19 cellular contexts compared by ENCODE assay signal in genomic region chr11:70502677-70503076, GRCh38.
DNase-seq lines count a peak whose midpoint lies in the region; TF ChIP-seq lines count a peak whose summit lies in the region.
"Had no signal": no experiment of that assay in that cellular context is flagged by ENCODE, and none has a peak within 500 bp of the region (broad histone marks: within the 10 kb centered on the region; RNA-seq: fewer than 3 reads in every experiment).

No MANE protein-coding gene starts in this region.

- H3K9me2 ChIP-seq in OCI-LY7 (ENCODE audit: insufficient read depth, low read length): no peaks in the 10 kb centered on the region

- H3K9me3 Mint-ChIP-seq in chondrocyte (ENCODE audit: low read depth): no peaks in the 10 kb centered on the region

- CTCF ChIA-PET in OCI-LY7 (lab: Charles Lee; ENCODE audit: unreplicated experiment): no interaction called here
- CTCF ChIA-PET in A673 (lab: Charles Lee): no interaction called here

- H3K27me3 ChIP-seq in A673 (replicated peaks; ENCODE audit: insufficient read depth, low read depth, low read length, poor library complexity): no peaks in the 10 kb centered on the region
- H3K27me3 ChIP-seq: adrenal gland had no signal

- no TSS peak for BruUV-seq in OCI-LY7 (replicated peaks; lab: Mats Ljungman, UMichigan)
- BruUV-seq in A673 (replicated peaks; lab: Mats Ljungman, UMichigan): no TSS peak

- intact Hi-C loops in OCI-LY7 (cut with micrococcal nuclease; ENCODE audit: unreplicated experiment) (no loop called here), A673 (cut with micrococcal nuclease; ENCODE audit: unreplicated experiment) (no loop called here)

- no peak overlapping the region for H3K4me2 ChIP-seq in OCI-LY7 (ENCODE audit: low read length)
- H3K4me2 ChIP-seq: PC-9 had no signal

- H3K27ac ChIP-seq in OCI-LY7 (ENCODE audit: low read depth, low read length, poor library complexity, severe bottlenecking) (no peak overlapping the region), A673 (ENCODE audit: low read depth, low read length, poor library complexity, severe bottlenecking) (no peak overlapping the region)
- H3K27ac ChIP-seq: adrenal gland, PC-9, skin epidermis, thoracic aorta had no signal

- TF ChIP-seq CTCF in chondrocyte (IDR thresholded peaks at IDR 0.05) (no peak), OCI-LY7 (conservative IDR thresholded peaks at IDR 0.05; ENCODE audit: low read length) (no peak), A673 (conservative IDR thresholded peaks at IDR 0.05; ENCODE audit: low read depth, low read length) (no peak)

- no peaks in the 10 kb centered on the region for H3K4me1 ChIP-seq in OCI-LY7 (ENCODE audit: insufficient read depth, low read length, poor library complexity, severe bottlenecking)
- no peaks in the 10 kb centered on the region for H3K4me1 ChIP-seq in A673 (ENCODE audit: insufficient read depth, low read length, poor library complexity, severe bottlenecking)
- H3K4me1 ChIP-seq: adrenal gland had no signal

- H3K79me2 ChIP-seq in OCI-LY7 (ENCODE audit: insufficient read depth, low read depth, low read length): no peaks in the 10 kb centered on the region

- no peaks in the 10 kb centered on the region for H3K36me3 Mint-ChIP-seq in chondrocyte (ENCODE audit: low read depth)

- H3K9me3 ChIP-seq in OCI-LY7 (ENCODE audit: low read length): no peaks in the 10 kb centered on the region
- no peaks in the 10 kb centered on the region for H3K9me3 ChIP-seq in A673 (ENCODE audit: low read depth, low read length, poor library complexity, severe bottlenecking)
- H3K9me3 ChIP-seq: adrenal gland, mucosa of descending colon, thoracic aorta had no signal

- no peak overlapping the region for H3K4me3 Mint-ChIP-seq in chondrocyte (ENCODE audit: unreplicated experiment)

- H3K36me3 ChIP-seq in OCI-LY7 (ENCODE audit: insufficient read depth, low read length) (no peaks in the 10 kb centered on the region), A673 (ENCODE audit: insufficient read depth, low read length, poor library complexity, severe bottlenecking) (no peaks in the 10 kb centered on the region)
- H3K36me3 ChIP-seq: adrenal gland, thoracic aorta had no signal

- peak; percentile 84 for DNase-seq in COR-L47 (lab: John Stamatoyannopoulos, UW)
- DNase-seq in NCI-H1417 treated with DMSO at 0.1 percent for 48 hours (lab: John Stamatoyannopoulos, UW): peak; percentile 13
- peak; percentile 87 for DNase-seq in NCI-H510A treated with DMSO at 0.1 percent for 48 hours (lab: John Stamatoyannopoulos, UW)
- peak; percentile 48 for DNase-seq in chondrocyte (ENCODE audit: low spot score)
- DNase-seq in MV-4-11 (lab: John Stamatoyannopoulos, UW): no peak
- DNase-seq in OCI-LY7 (ENCODE audit: low spot score): no peak
- DNase-seq in A673 (ENCODE audit: low spot score): no peak
- DNase-seq in activated CD4-positive, alpha-beta T cell treated with anti-CD3 and anti-CD28 coated beads, Interleukin-2, amount 50 U/mL, for 1 hour: no peak
- DNase-seq: activated CD8-positive, alpha-beta memory T cell treated with anti-CD3 and anti-CD28 coated beads for 24 hours; adrenal gland; cerebellar nuclear complex; H7; Karpas-422; left colon; NCI-H446 treated with DMSO at 0.1 percent for 48 hours; PC-9 had no signal

- no peak overlapping the region for H2AFZ ChIP-seq in OCI-LY7 (ENCODE audit: low read length)
- H2AFZ ChIP-seq: PC-9 had no signal

- H4K20me1 ChIP-seq in OCI-LY7 (ENCODE audit: insufficient read depth, low read length): no peaks in the 10 kb centered on the region

- POLR2A ChIA-PET in OCI-LY7 (lab: Charles Lee) (no interaction called here), A673 (lab: Charles Lee; ENCODE audit: low non-redundant PET) (no interaction called here)

- H3K27ac Mint-ChIP-seq in chondrocyte (ENCODE audit: unreplicated experiment): no peak overlapping the region

- no peaks in the 10 kb centered on the region for H3K4me1 Mint-ChIP-seq in chondrocyte (ENCODE audit: low read depth)

- H3K4me3 ChIP-seq in OCI-LY7 (ENCODE audit: low read depth, low read length, poor library complexity, severe bottlenecking) (no peak overlapping the region), A673 (ENCODE audit: low read depth, low read length, poor library complexity, severe bottlenecking) (no peak overlapping the region)
- H3K4me3 ChIP-seq: adrenal gland, mucosa of descending colon, PC-9, skin epidermis, thoracic aorta had no signal

- H3K27me3 Mint-ChIP-seq in chondrocyte (ENCODE audit: low read depth): peaks cover 5% of the 10 kb centered on the region

Comparison
In these comparisons a context has a peak if more than half of its experiments do, and no peak if none do; other contexts are left out.
1. DNase-seq: peak in COR-L47 (single experiment), NCI-H1417 treated with DMSO at 0.1 percent for 48 hours (single experiment), NCI-H510A treated with DMSO at 0.1 percent for 48 hours (single experiment) and chondrocyte (single experiment); none in MV-4-11 (single experiment), OCI-LY7 (single experiment), A673 (single experiment) and activated CD4-positive, alpha-beta T cell treated with anti-CD3 and anti-CD28 coated beads, Interleukin-2, amount 50 U/mL, for 1 hour (single experiment).